In genomic region chr21:6374926-6375325, GRCh38 we compare ENCODE assay signal across 8 cellular contexts.
DNase-seq lines count a peak whose midpoint lies in the region; ATAC-seq and TF ChIP-seq lines count a peak whose summit lies in the region.
"Not testable (repeated sequence)": the region's sequence is repeated elsewhere in the genome, so short reads cannot be mapped to it uniquely, and the experiment has no call there.

No MANE protein-coding gene starts in this region.

- POLR2A ChIA-PET in activated CD4-positive, alpha-beta T cell treated with anti-CD3 and anti-CD28 coated beads, Interleukin-2, amount 10 ng/mL, durations not matched to agents 7 days and 5 days (lab: Charles Lee) = not testable (repeated sequence)

- H3K27me3 Mint-ChIP-seq in activated CD4-positive, alpha-beta T cell treated with anti-CD3 and anti-CD28 coated beads, Interleukin-2, amount 10 ng/mL, durations not matched to agents 7 days and 5 days; activated naive CD4-positive, alpha-beta T cell treated with anti-CD3 and anti-CD28 coated beads, Interleukin-2, amount 50 U/mL, for 24 hours: not testable (repeated sequence)

- WGBS in spleen, 5 donors = 71 to 82% (median 81%) methylated on average over 4 of the region's 4 CpGs

- H3K27me3 ChIP-seq in spleen (replicated peaks in 1 of 7) = peaks cover 0 to 11% (median 0%) of the 10 kb centered on the region in 7 donors

- not testable (repeated sequence) for H3K9me3 Mint-ChIP-seq in activated CD4-positive, alpha-beta T cell treated with anti-CD3 and anti-CD28 coated beads, Interleukin-2, amount 10 ng/mL, durations not matched to agents 7 days and 5 days; activated naive CD4-positive, alpha-beta T cell treated with anti-CD3 and anti-CD28 coated beads, Interleukin-2, amount 50 U/mL, for 24 hours

- CTCF ChIA-PET in activated CD4-positive, alpha-beta T cell treated with anti-CD3 and anti-CD28 coated beads, Interleukin-2, amount 10 ng/mL, durations not matched to agents 7 days and 5 days (lab: Charles Lee) = interaction anchor here (2.0 kb wide), 1 partner anchor 12 kb away, joined by 28 read pairs; no protein-coding TSS in a partner anchor

- not testable (repeated sequence) for H3K27ac ChIP-seq in spleen

- H3K9me3 ChIP-seq in mucosa of descending colon, spleen: not testable (repeated sequence)

- intact Hi-C loops in mucosa of descending colon (cut with DNase I, micrococcal nuclease); spleen (cut with DNase I; ENCODE audit: low total_unique reads): not testable (repeated sequence)

- H3K4me3 Mint-ChIP-seq in activated CD4-positive, alpha-beta T cell treated with anti-CD3 and anti-CD28 coated beads, Interleukin-2, amount 10 ng/mL, durations not matched to agents 7 days and 5 days; activated naive CD4-positive, alpha-beta T cell treated with anti-CD3 and anti-CD28 coated beads, Interleukin-2, amount 50 U/mL, for 24 hours: not testable (repeated sequence)

- not testable (repeated sequence) for H3K4me1 ChIP-seq in mucosa of descending colon (ENCODE audit: low read depth); spleen

- H3K4me3 ChIP-seq in mucosa of descending colon, spleen: not testable (repeated sequence)

- not testable (repeated sequence) for H3K36me3 Mint-ChIP-seq in activated CD4-positive, alpha-beta T cell treated with anti-CD3 and anti-CD28 coated beads, Interleukin-2, amount 10 ng/mL, durations not matched to agents 7 days and 5 days (ENCODE audit: low read depth); activated naive CD4-positive, alpha-beta T cell treated with anti-CD3 and anti-CD28 coated beads, Interleukin-2, amount 50 U/mL, for 24 hours

- H3K27ac Mint-ChIP-seq in activated CD4-positive, alpha-beta T cell treated with anti-CD3 and anti-CD28 coated beads, Interleukin-2, amount 10 ng/mL, durations not matched to agents 7 days and 5 days = not testable (repeated sequence)
- H3K27ac Mint-ChIP-seq in activated naive CD4-positive, alpha-beta T cell treated with anti-CD3 and anti-CD28 coated beads, Interleukin-2, amount 50 U/mL, for 24 hours = peak overlapping the region; percentile 14

- not testable (repeated sequence) for ATAC-seq in mucosa of descending colon

- peak; percentile 1 for DNase-seq in AG08396 (ENCODE audit: low spot score)
- DNase-seq in NCI-H226 = peak; percentile 0
- DNase-seq in activated CD4-positive, alpha-beta T cell treated with anti-CD3 and anti-CD28 coated beads, Interleukin-2, amount 10 ng/mL, durations not matched to agents 7 days and 5 days = peak; percentile 7
- DNase-seq in epidermal melanocyte (ENCODE audit: insufficient read length, low spot score) = peak; percentile 0
- peak; percentile 0 for DNase-seq in iris pigment epithelial cell (ENCODE audit: low read depth)
- peak; percentile 14 to 25 (median 19) for DNase-seq in mucosa of descending colon
- DNase-seq in spleen = peak; percentile 41

- not testable (repeated sequence) for TF ChIP-seq POLR2A in spleen (IDR thresholded peaks at IDR 0.05)

- H3K4me1 Mint-ChIP-seq in activated CD4-positive, alpha-beta T cell treated with anti-CD3 and anti-CD28 coated beads, Interleukin-2, amount 10 ng/mL, durations not matched to agents 7 days and 5 days; activated naive CD4-positive, alpha-beta T cell treated with anti-CD3 and anti-CD28 coated beads, Interleukin-2, amount 50 U/mL, for 24 hours: not testable (repeated sequence)

- not testable (repeated sequence) for H3K36me3 ChIP-seq in mucosa of descending colon (ENCODE audit: low read depth); spleen

- TF ChIP-seq CTCF in mucosa of descending colon (IDR thresholded peaks at IDR 0.05); spleen (IDR thresholded peaks at IDR 0.05 in 8 of 11, conservative IDR thresholded peaks at IDR 0.05 in 3 of 11): not testable (repeated sequence)
